ENCODE assay signal across 4 cellular contexts in the genomic region with DNA sequence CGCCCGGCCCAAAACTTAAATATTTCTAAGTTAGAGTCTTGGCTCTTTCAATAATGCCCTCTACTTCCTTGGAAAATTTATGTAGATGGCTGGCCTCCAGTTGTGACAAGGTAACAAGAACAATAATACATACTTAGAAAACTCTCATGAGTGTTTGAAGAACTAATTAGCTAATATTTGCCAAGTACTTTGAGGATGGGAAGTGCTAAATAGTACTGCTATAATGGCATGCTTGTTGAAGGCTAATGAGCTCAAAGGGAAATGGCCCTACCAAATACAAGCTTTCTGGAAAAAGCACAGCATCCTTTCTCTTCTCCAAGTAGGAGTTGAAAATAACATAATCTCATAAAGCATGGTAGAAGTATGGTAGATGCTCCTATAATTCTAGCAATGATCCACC.
"Had no signal": no experiment of that assay in that cellular context is flagged by ENCODE, and none has a peak within 500 bp of the region (broad histone marks: within the 10 kb centered on the region; RNA-seq: fewer than 3 reads in every experiment).

No MANE protein-coding gene starts in this region.

- DNase-seq: H9, HCEC 1CT, IMR-90 had no signal

- H3K4me3 ChIP-seq: GM23338 had no signal

- ATAC-seq: GM23338 had no signal
